In genomic region chr2:231387904-231388724, GRCh38 we compare ENCODE assay signal across 1 cellular context.
TF ChIP-seq lines count a peak whose summit lies in the region.

No MANE protein-coding gene starts in this region.

TF ChIP-seq in HepG2, 621 proteins besides CTCF, POLR2A, EP300 and RAD21 (continued from another document and continues in another):
- TF ChIP-seq SP4 (CRISPR knock-in tag; IDR thresholded peaks at IDR 0.05) = peak; percentile 35; the same call in 1 of the 2 replicates
- TF ChIP-seq PLSCR1 (CRISPR knock-in tag; IDR thresholded peaks at IDR 0.05; ENCODE audit: borderline replicate concordance) = no peak
- 0 out of 2 replicates have a peak, but pooled peaks have one; percentile 20 for TF ChIP-seq PATZ1 (CRISPR knock-in tag; IDR thresholded peaks at IDR 0.05)
- TF ChIP-seq AGO2 (optimal IDR thresholded peaks at IDR 0.05; ENCODE audit: low read depth, low read length) = no peak
- TF ChIP-seq ZEB1 (IDR thresholded peaks at IDR 0.05; ENCODE audit: insufficient replicate concordance, low read depth) = no peak
- TF ChIP-seq STAG1 (CRISPR knock-in tag; IDR thresholded peaks at IDR 0.05) = peak; percentile 24; the same call in 1 of the 2 replicates
- no peak for TF ChIP-seq MEIS2 (CRISPR knock-in tag; IDR thresholded peaks at IDR 0.05)
- TF ChIP-seq CEBPG (CRISPR knock-in tag; IDR thresholded peaks at IDR 0.05) = no peak
- TF ChIP-seq ZNF607 (CRISPR knock-in tag; IDR thresholded peaks at IDR 0.05; ENCODE audit: borderline replicate concordance) = no peak
- TF ChIP-seq PHF8 (CRISPR knock-in tag; IDR thresholded peaks at IDR 0.05) = peak; percentile 68
- TF ChIP-seq ZNF569 (CRISPR knock-in tag; IDR thresholded peaks at IDR 0.05; ENCODE audit: borderline replicate concordance) = no peak
- TF ChIP-seq MED8 (CRISPR knock-in tag; IDR thresholded peaks at IDR 0.05; ENCODE audit: insufficient replicate concordance) = no peak
- no peak for TF ChIP-seq ZNF367 (CRISPR knock-in tag; IDR thresholded peaks at IDR 0.05; ENCODE audit: borderline replicate concordance)
- TF ChIP-seq FOXA3 (CRISPR knock-in tag; IDR thresholded peaks at IDR 0.05) = no peak
- peak; percentile 78; the same call in 1 of the 2 replicates for TF ChIP-seq ZNF547 (CRISPR knock-in tag; IDR thresholded peaks at IDR 0.05)
- no peak for TF ChIP-seq SMARCE1 (IDR thresholded peaks at IDR 0.05; ENCODE audit: borderline replicate concordance)
- no peak for TF ChIP-seq IRF1 (CRISPR knock-in tag; IDR thresholded peaks at IDR 0.05; ENCODE audit: low read depth)
- TF ChIP-seq ZFP91 (CRISPR knock-in tag; IDR thresholded peaks at IDR 0.05; ENCODE audit: borderline replicate concordance) = no peak; the same call in 1 of the 2 replicates
- TF ChIP-seq CHCHD3 (CRISPR knock-in tag; IDR thresholded peaks at IDR 0.05) = no peak; the same call in 1 of the 2 replicates
- no peak for TF ChIP-seq PRDM10 (CRISPR knock-in tag; IDR thresholded peaks at IDR 0.05; ENCODE audit: low read depth)
- TF ChIP-seq FOXK1 (CRISPR knock-in tag; IDR thresholded peaks at IDR 0.05; ENCODE audit: borderline replicate concordance, low read depth) = no peak
- no peak for TF ChIP-seq ZNF772 (CRISPR knock-in tag; IDR thresholded peaks at IDR 0.05)
- TF ChIP-seq ZNF777 (CRISPR knock-in tag; IDR thresholded peaks at IDR 0.05) = peak; percentile 68
- no peak for TF ChIP-seq KAT7 (CRISPR knock-in tag; IDR thresholded peaks at IDR 0.05; ENCODE audit: borderline replicate concordance)
- TF ChIP-seq KDM4B (CRISPR knock-in tag; IDR thresholded peaks at IDR 0.05) = no peak
- TF ChIP-seq STAT5B (CRISPR knock-in tag; IDR thresholded peaks at IDR 0.05) = no peak
- TF ChIP-seq U2AF2 (IDR thresholded peaks at IDR 0.05; ENCODE audit: low read depth, low read length) = no peak
- no peak for TF ChIP-seq MEF2D (CRISPR knock-in tag; IDR thresholded peaks at IDR 0.05)
- TF ChIP-seq HNF1B (CRISPR knock-in tag; IDR thresholded peaks at IDR 0.05) = no peak
- TF ChIP-seq KAT2B (IDR thresholded peaks at IDR 0.05; ENCODE audit: borderline replicate concordance, low read depth, low read length) = no peak
- peak; percentile 86 for TF ChIP-seq ZNF687 (CRISPR knock-in tag; IDR thresholded peaks at IDR 0.05)
- TF ChIP-seq ZNF101 (CRISPR knock-in tag; IDR thresholded peaks at IDR 0.05; ENCODE audit: borderline replicate concordance, low read depth) = no peak
- no peak; the same call in 1 of the 2 replicates for TF ChIP-seq ARID4A (CRISPR knock-in tag; IDR thresholded peaks at IDR 0.05; ENCODE audit: borderline replicate concordance)
- TF ChIP-seq DZIP1 (CRISPR knock-in tag; IDR thresholded peaks at IDR 0.05) = no peak
- TF ChIP-seq THAP7 (CRISPR knock-in tag; IDR thresholded peaks at IDR 0.05) = no peak
